ENCODE assay signal across 1 cellular context in the genomic region with DNA sequence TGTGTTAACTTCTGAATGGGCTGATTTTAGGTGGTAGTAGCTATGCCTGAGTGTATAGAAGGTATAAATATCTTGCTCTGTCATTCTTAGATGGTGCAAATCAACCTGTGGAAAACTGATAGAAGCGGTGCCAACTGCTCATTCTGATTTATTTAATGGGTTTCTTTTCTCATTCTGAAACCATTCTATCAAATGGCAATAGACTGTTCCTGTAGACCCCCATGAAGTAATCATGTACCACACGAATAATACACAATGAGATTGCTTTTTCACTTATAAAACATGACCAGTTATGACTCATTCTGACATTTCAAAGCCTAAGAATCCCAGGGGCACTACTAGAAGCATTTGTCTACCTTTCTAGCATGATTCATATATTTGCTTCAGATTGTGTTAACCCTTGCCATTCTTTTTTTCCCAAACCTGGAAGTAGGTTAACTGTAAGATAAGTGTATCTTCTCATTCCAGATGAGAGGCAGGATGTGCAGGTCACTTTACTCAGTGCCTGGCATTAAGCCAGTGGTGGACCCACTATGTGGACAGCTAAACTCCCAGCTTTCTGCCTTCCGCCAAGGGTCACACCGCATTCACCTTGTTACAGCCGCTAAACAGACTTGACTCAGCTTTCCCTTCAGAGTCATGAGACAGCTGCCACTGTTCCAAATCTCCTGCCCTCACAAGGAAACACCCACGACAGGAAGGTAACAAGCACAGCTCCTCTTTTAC.
TF ChIP-seq lines count a peak whose summit lies in the region.

No MANE protein-coding gene starts in this region.

TF ChIP-seq in HEK293, 187 proteins besides CTCF, POLR2A, EP300 and RAD21 (continued from another document and continues in another):
- TF ChIP-seq PRDM6 (tag by site-specific recombination; IDR thresholded peaks at IDR 0.05) (peak; percentile 75; the same call in 1 of the 2 replicates), SCRT2 (tag by site-specific recombination; IDR thresholded peaks at IDR 0.05) (0 out of 2 replicates have a peak, but pooled peaks have one; percentile 16), ZNF510 (tag by site-specific recombination; IDR thresholded peaks at IDR 0.05; ENCODE audit: insufficient replicate concordance) (no peak), ZNF529 (tag by site-specific recombination; IDR thresholded peaks at IDR 0.05; ENCODE audit: insufficient replicate concordance) (no peak), SP7 (tag by site-specific recombination; IDR thresholded peaks at IDR 0.05) (peak; percentile 60; the same call in 1 of the 2 replicates), ZSCAN23 (tag by site-specific recombination; IDR thresholded peaks at IDR 0.05) (no peak), ZNF221 (tag by site-specific recombination; IDR thresholded peaks at IDR 0.05; ENCODE audit: borderline replicate concordance) (no peak), ZNF416 (tag by site-specific recombination; IDR thresholded peaks at IDR 0.05) (no peak), ZNF157 (tag by site-specific recombination; IDR thresholded peaks at IDR 0.05) (no peak), ZNF394 (tag by site-specific recombination; IDR thresholded peaks at IDR 0.05; ENCODE audit: borderline replicate concordance) (peak; percentile 28; the same call in 1 of the 2 replicates), ZNF311 (tag by site-specific recombination; IDR thresholded peaks at IDR 0.05; ENCODE audit: borderline replicate concordance) (no peak), OSR2 (tag by site-specific recombination; IDR thresholded peaks at IDR 0.05) (peak; percentile 54), ZNF37A (tag by site-specific recombination; IDR thresholded peaks at IDR 0.05) (0 out of 2 replicates have a peak, but pooled peaks have one; percentile 6), ZNF544 (tag by site-specific recombination; IDR thresholded peaks at IDR 0.05) (no peak), TSHZ1 (tag by site-specific recombination; IDR thresholded peaks at IDR 0.05; ENCODE audit: borderline replicate concordance) (0 out of 2 replicates have a peak, but pooled peaks have one; percentile 13), KLF10 (tag by site-specific recombination; IDR thresholded peaks at IDR 0.05) (0 out of 2 replicates have a peak, but pooled peaks have one; percentile 33), ZNF133 (tag by site-specific recombination; IDR thresholded peaks at IDR 0.05) (no peak), IKZF3 (tag by site-specific recombination; IDR thresholded peaks at IDR 0.05) (0 out of 2 replicates have a peak, but pooled peaks have one; percentile 28), SCRT1 (tag by site-specific recombination; IDR thresholded peaks at IDR 0.05; ENCODE audit: borderline replicate concordance) (no peak), ZNF521 (tag by site-specific recombination; IDR thresholded peaks at IDR 0.05) (no peak), PRDM4 (tag by site-specific recombination; IDR thresholded peaks at IDR 0.05) (no peak), ZNF140 (tag by site-specific recombination; IDR thresholded peaks at IDR 0.05) (no peak), ZEB2 (tag by site-specific recombination; IDR thresholded peaks at IDR 0.05) (0 out of 2 replicates have a peak, but pooled peaks have one; percentile 34), ZNF292 (tag by site-specific recombination; IDR thresholded peaks at IDR 0.05; ENCODE audit: borderline replicate concordance, low read depth) (no peak), RBAK (tag by site-specific recombination; IDR thresholded peaks at IDR 0.05) (no peak), BCL11A (tag by site-specific recombination; IDR thresholded peaks at IDR 0.05; ENCODE audit: low read depth) (0 out of 2 replicates have a peak, but pooled peaks have one; percentile 40), ELK4 (IDR thresholded peaks at IDR 0.05; ENCODE audit: borderline replicate concordance, low read depth, low read length) (no peak), ZNF488 (tag by site-specific recombination; IDR thresholded peaks at IDR 0.05) (no peak), GLIS1 (tag by site-specific recombination; IDR thresholded peaks at IDR 0.05) (no peak), ZNF600 (tag by site-specific recombination; IDR thresholded peaks at IDR 0.05) (peak; percentile 43; the same call in 1 of the 2 replicates), ZNF362 (tag by site-specific recombination; IDR thresholded peaks at IDR 0.05) (0 out of 2 replicates have a peak, but pooled peaks have one; percentile 51), ZNF19 (tag by site-specific recombination; IDR thresholded peaks at IDR 0.05; ENCODE audit: low read depth) (no peak), ZNF184 (tag by site-specific recombination; IDR thresholded peaks at IDR 0.05) (0 out of 2 replicates have a peak, but pooled peaks have one; percentile 54), ZNF202 (tag by site-specific recombination; IDR thresholded peaks at IDR 0.05; ENCODE audit: borderline replicate concordance) (no peak)
- TF ChIP-seq, protein P1, sequence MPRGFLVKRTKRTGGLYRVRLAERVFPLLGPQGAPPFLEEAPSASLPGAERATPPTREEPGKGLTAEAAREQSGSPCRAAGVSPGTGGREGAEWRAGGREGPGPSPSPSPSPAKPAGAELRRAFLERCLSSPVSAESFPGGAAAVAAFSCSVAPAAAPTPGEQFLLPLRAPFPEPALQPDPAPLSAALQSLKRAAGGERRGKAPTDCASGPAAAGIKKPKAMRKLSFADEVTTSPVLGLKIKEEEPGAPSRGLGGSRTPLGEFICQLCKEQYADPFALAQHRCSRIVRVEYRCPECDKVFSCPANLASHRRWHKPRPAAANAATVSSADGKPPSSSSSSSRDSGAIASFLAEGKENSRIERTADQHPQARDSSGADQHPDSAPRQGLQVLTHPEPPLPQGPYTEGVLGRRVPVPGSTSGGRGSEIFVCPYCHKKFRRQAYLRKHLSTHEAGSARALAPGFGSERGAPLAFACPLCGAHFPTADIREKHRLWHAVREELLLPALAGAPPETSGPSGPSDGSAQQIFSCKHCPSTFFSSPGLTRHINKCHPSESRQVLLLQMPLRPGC (tag by site-specific recombination; IDR thresholded peaks at IDR 0.05): 0 out of 2 replicates have a peak, but pooled peaks have one; percentile 24
- TF ChIP-seq, protein P2, sequence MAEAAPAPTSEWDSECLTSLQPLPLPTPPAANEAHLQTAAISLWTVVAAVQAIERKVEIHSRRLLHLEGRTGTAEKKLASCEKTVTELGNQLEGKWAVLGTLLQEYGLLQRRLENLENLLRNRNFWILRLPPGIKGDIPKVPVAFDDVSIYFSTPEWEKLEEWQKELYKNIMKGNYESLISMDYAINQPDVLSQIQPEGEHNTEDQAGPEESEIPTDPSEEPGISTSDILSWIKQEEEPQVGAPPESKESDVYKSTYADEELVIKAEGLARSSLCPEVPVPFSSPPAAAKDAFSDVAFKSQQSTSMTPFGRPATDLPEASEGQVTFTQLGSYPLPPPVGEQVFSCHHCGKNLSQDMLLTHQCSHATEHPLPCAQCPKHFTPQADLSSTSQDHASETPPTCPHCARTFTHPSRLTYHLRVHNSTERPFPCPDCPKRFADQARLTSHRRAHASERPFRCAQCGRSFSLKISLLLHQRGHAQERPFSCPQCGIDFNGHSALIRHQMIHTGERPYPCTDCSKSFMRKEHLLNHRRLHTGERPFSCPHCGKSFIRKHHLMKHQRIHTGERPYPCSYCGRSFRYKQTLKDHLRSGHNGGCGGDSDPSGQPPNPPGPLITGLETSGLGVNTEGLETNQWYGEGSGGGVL (tag by site-specific recombination; IDR thresholded peaks at IDR 0.05): no peak
